In genomic region chr1:39385067-39385988, GRCh38 we compare ENCODE assay signal across 1 cellular context.
A peak's percentile ranks its signal among the peaks of the same experiment; 100 is the strongest.
TF ChIP-seq lines count a peak whose summit lies in the region.

No MANE protein-coding gene starts in this region.

TF ChIP-seq in K562, 482 proteins besides CTCF, POLR2A, EP300 and RAD21 (continued from another document and continues in another):
- no peak for TF ChIP-seq BRF2 (IDR thresholded peaks at IDR 0.05; ENCODE audit: borderline replicate concordance, insufficient read depth, insufficient read length)
- TF ChIP-seq ILF3 (IDR thresholded peaks at IDR 0.05; ENCODE audit: borderline replicate concordance), result no peak
- no peak for TF ChIP-seq C11orf30 (IDR thresholded peaks at IDR 0.05; ENCODE audit: low read depth)
- no peak for TF ChIP-seq ZNF217 (CRISPR knock-in tag; IDR thresholded peaks at IDR 0.05)
- TF ChIP-seq RFX1 (IDR thresholded peaks at IDR 0.05), result no peak
- TF ChIP-seq KLF10 (CRISPR knock-in tag; IDR thresholded peaks at IDR 0.05), result no peak
- TF ChIP-seq LEF1 (IDR thresholded peaks at IDR 0.05), result peak; percentile 43; the same call in 1 of the 2 replicates
- no peak for TF ChIP-seq ZNF280A (IDR thresholded peaks at IDR 0.05; ENCODE audit: low read depth, partially characterized antibody)
- no peak for TF ChIP-seq RBM25 (IDR thresholded peaks at IDR 0.05; ENCODE audit: low read depth, low read length, severe bottlenecking)
- peak; percentile 99 for TF ChIP-seq L3MBTL2 (IDR thresholded peaks at IDR 0.05)
- TF ChIP-seq YBX1 (IDR thresholded peaks at IDR 0.05), result no peak
- TF ChIP-seq ZNF175 (CRISPR knock-in tag; IDR thresholded peaks at IDR 0.05; ENCODE audit: low read depth), result peak; percentile 69; the same call in 1 of the 2 replicates
- TF ChIP-seq ZNF589 (CRISPR knock-in tag; IDR thresholded peaks at IDR 0.05; ENCODE audit: low read depth), result peak; percentile 80; the same call in 1 of the 2 replicates
- TF ChIP-seq HDAC2 (IDR thresholded peaks at IDR 0.05), result peak; percentile 63; the same call in 1 of the 2 replicates
- no peak for TF ChIP-seq ZNF165 (CRISPR knock-in tag; IDR thresholded peaks at IDR 0.05; ENCODE audit: borderline replicate concordance)
- no peak for TF ChIP-seq ZNF449 (CRISPR knock-in tag; IDR thresholded peaks at IDR 0.05)
- no peak for TF ChIP-seq MXI1 (IDR thresholded peaks at IDR 0.05; ENCODE audit: low read depth, low read length)
- no peak for TF ChIP-seq FIP1L1 (IDR thresholded peaks at IDR 0.05; ENCODE audit: low read depth, low read length, poor library complexity, severe bottlenecking)
- TF ChIP-seq ATF3 (IDR thresholded peaks at IDR 0.05), result no peak
- no peak for TF ChIP-seq ATF3 (CRISPR knock-in tag; conservative IDR thresholded peaks at IDR 0.05)
- no peak for TF ChIP-seq TFAM (CRISPR knock-in tag; conservative IDR thresholded peaks at IDR 0.05)
- TF ChIP-seq ZNF695 (CRISPR knock-in tag; IDR thresholded peaks at IDR 0.05), result no peak
- no peak for TF ChIP-seq NKRF (IDR thresholded peaks at IDR 0.05; ENCODE audit: borderline replicate concordance)
- no peak for TF ChIP-seq ZNF696 (CRISPR knock-in tag; conservative IDR thresholded peaks at IDR 0.05)
- peak; percentile 74 for TF ChIP-seq CHAMP1 (IDR thresholded peaks at IDR 0.05)
- TF ChIP-seq BCOR (IDR thresholded peaks at IDR 0.05), result peak; percentile 64
- TF ChIP-seq RUNX1 (IDR thresholded peaks at IDR 0.05; ENCODE audit: low read depth), result no peak
- no peak for TF ChIP-seq ZNF146 (CRISPR knock-in tag; IDR thresholded peaks at IDR 0.05; ENCODE audit: unreplicated experiment)
- TF ChIP-seq ZNF239 (CRISPR knock-in tag; IDR thresholded peaks at IDR 0.05), result peak; percentile 34
- TF ChIP-seq REST (CRISPR knock-in tag; IDR thresholded peaks at IDR 0.05; ENCODE audit: low read depth), result no peak
- no peak for TF ChIP-seq PATZ1 (CRISPR knock-in tag; IDR thresholded peaks at IDR 0.05; ENCODE audit: borderline replicate concordance)
- TF ChIP-seq ZNF668 (CRISPR knock-in tag; IDR thresholded peaks at IDR 0.05), result peak; percentile 36; the same call in 1 of the 2 replicates
- no peak for TF ChIP-seq DEAF1 (CRISPR knock-in tag; IDR thresholded peaks at IDR 0.05)
- TF ChIP-seq CEBPG (CRISPR knock-in tag; IDR thresholded peaks at IDR 0.05), result no peak
- no peak for TF ChIP-seq CEBPG (tag; conservative IDR thresholded peaks at IDR 0.05 in 1 of 2, IDR thresholded peaks at IDR 0.05 in 1 of 2)
- TF ChIP-seq MITF (IDR thresholded peaks at IDR 0.05), result no peak
- no peak; the same call in 1 of the 2 replicates for TF ChIP-seq E2F1 (CRISPR knock-in tag; IDR thresholded peaks at IDR 0.05)
- 0 out of 2 replicates have a peak, but pooled peaks have one; percentile 48 for TF ChIP-seq ADNP (tag; IDR thresholded peaks at IDR 0.05)
- TF ChIP-seq EZH2 (IDR thresholded peaks at IDR 0.05; ENCODE audit: borderline replicate concordance, low read depth, low read length), result no peak
- 0 out of 2 replicates have a peak, but pooled peaks have one; percentile 28 for TF ChIP-seq NBN (IDR thresholded peaks at IDR 0.05; ENCODE audit: low read depth)
- TF ChIP-seq MYBL2 (IDR thresholded peaks at IDR 0.05; ENCODE audit: low read depth), result peak; percentile 97
- TF ChIP-seq MYBL2 (CRISPR knock-in tag; IDR thresholded peaks at IDR 0.05; ENCODE audit: borderline replicate concordance), result no peak
- TF ChIP-seq LCOR (CRISPR knock-in tag; IDR thresholded peaks at IDR 0.05), result no peak
- no peak for TF ChIP-seq SAFB2 (IDR thresholded peaks at IDR 0.05; ENCODE audit: borderline replicate concordance, low read depth, low read length, severe bottlenecking)
- TF ChIP-seq RFX7 (CRISPR knock-in tag; IDR thresholded peaks at IDR 0.05), result no peak
